Comparison of ENCODE assay signal across 21 cellular contexts in genomic region chr19:41703602-41704293, GRCh38. TPM values are rescaled to one million over a fixed set of nuclear protein-coding genes. Genes with fewer than 3 reads are reported as not detected.
DNase-seq lines count a peak whose midpoint lies in the region; ATAC-seq and TF ChIP-seq lines count a peak whose summit lies in the region.
"Had no signal": no experiment of that assay in that cellular context is flagged by ENCODE, and none has a peak within 500 bp of the region (broad histone marks: within the 10 kb centered on the region; RNA-seq: fewer than 3 reads in every experiment).

No MANE protein-coding gene starts in this region.

- peaks cover 3 to 29% (median 19%) of the 10 kb centered on the region in 4 donors for H3K4me1 ChIP-seq in transverse colon

- TF ChIP-seq POLR2A in transverse colon (IDR thresholded peaks at IDR 0.05) = no peak

- no peaks in the 10 kb centered on the region for H3K9me3 Mint-ChIP-seq in activated T-cell treated with anti-CD3 and anti-CD28 coated beads, Interleukin-2, amount 50 U/mL, for 24 hours
- H3K9me3 Mint-ChIP-seq: CD8-positive, alpha-beta memory T cell had no signal

- DNase-seq in activated T-cell treated with anti-CD3 and anti-CD28 coated beads, Interleukin-2, amount 50 U/mL, for 24 hours = peak; percentile 7
- no peak for DNase-seq in activated T-cell treated with anti-CD3 and anti-CD28 coated beads, Interleukin-2, amount 50 U/mL, for 1 hour
- DNase-seq in activated CD8-positive, alpha-beta memory T cell treated with anti-CD3 and anti-CD28 coated beads, Interleukin-2, amount 50 U/mL, for 4 hours = peak; percentile 2
- peak; percentile 37 for DNase-seq in left lobe of liver (ENCODE audit: low spot score)
- DNase-seq in transverse colon = peak; percentile 5
- DNase-seq in stimulated activated CD4-positive, alpha-beta T cell treated with anti-CD3 and anti-CD28 coated beads, Interleukin-12 subunit alpha, Interleukin-12 subunit beta, amount 100 ng/mL, for 4 hours = no peak
- DNase-seq: CD8-positive, alpha-beta memory T cell; DND-41; GM23248; NCI-H1436; NCI-H2029; NCI-H2171 treated with DMSO at 0.1 percent for 48 hours; NCI-H748 treated with DMSO at 0.1 percent for 48 hours; PC-3 had no signal

- no peak for TF ChIP-seq EP300 in transverse colon (IDR thresholded peaks at IDR 0.05; ENCODE audit: low read depth)

- peaks cover 10% of the 10 kb centered on the region for H3K27me3 ChIP-seq in transverse colon

- WGBS in transverse colon (ENCODE audit: low coverage in 1 of 2), 2 donors = 84% methylated on average over 8 of the region's 8 CpGs; no CpG with 5 or more reads in 1 of the 2 donors

- H3K27me3 Mint-ChIP-seq in activated T-cell treated with anti-CD3 and anti-CD28 coated beads, Interleukin-2, amount 50 U/mL, for 24 hours = peaks cover 50% of the 10 kb centered on the region

- H3K4me3 Mint-ChIP-seq in activated T-cell treated with anti-CD3 and anti-CD28 coated beads, Interleukin-2, amount 50 U/mL, for 24 hours = no peak overlapping the region
- H3K4me3 Mint-ChIP-seq: CD8-positive, alpha-beta memory T cell had no signal

- TF ChIP-seq CTCF in transverse colon (IDR thresholded peaks at IDR 0.05) = no peak

- peaks cover 5% of the 10 kb centered on the region for H3K4me1 Mint-ChIP-seq in activated T-cell treated with anti-CD3 and anti-CD28 coated beads, Interleukin-2, amount 50 U/mL, for 24 hours (ENCODE audit: low read depth)

- no peak overlapping the region for H3K27ac Mint-ChIP-seq in activated T-cell treated with anti-CD3 and anti-CD28 coated beads, Interleukin-2, amount 50 U/mL, for 24 hours
- H3K27ac Mint-ChIP-seq: CD8-positive, alpha-beta memory T cell had no signal

- H3K4me3 ChIP-seq in transverse colon = no peak overlapping the region
- H3K4me3 ChIP-seq: BLaER1 treated with 17β-estradiol and CSF1 and Interleukin-3, amounts not matched to agents 10 nM and 100 nM; GM23248; K562 had no signal

- in situ Hi-C loops in transverse colon (cut with MboI; ENCODE audit: low pct_ligation_motif_present in 1 of 4, low pct_unique_long_range_greater_than_20kb in 1 of 4, low sequenced_read_pairs in 3 of 4) = no loop called here

- H3K36me3 ChIP-seq in transverse colon = no peaks in the 10 kb centered on the region
- H3K36me3 ChIP-seq: BLaER1 treated with 17β-estradiol and CSF1 and Interleukin-3, amounts not matched to agents 10 nM and 100 nM had no signal

- no peak overlapping the region for H3K27ac ChIP-seq in transverse colon
- H3K27ac ChIP-seq: BLaER1 treated with 17β-estradiol and CSF1 and Interleukin-3, amounts not matched to agents 10 nM and 100 nM; GM23248 had no signal

- intact Hi-C loops in transverse colon (cut with DNase I; ENCODE audit: low total_unique reads) = no loop called here

- ATAC-seq in left lobe of liver (no peak), GM21367 (IDR thresholded peaks at IDR 0.05; ENCODE audit: unreplicated experiment) (no peak), HG03280 (IDR thresholded peaks at IDR 0.05; ENCODE audit: unreplicated experiment) (no peak)
- ATAC-seq: HCT116, K562, PC-3 had no signal

- no peaks in the 10 kb centered on the region for H3K36me3 Mint-ChIP-seq in activated T-cell treated with anti-CD3 and anti-CD28 coated beads, Interleukin-2, amount 50 U/mL, for 24 hours (ENCODE audit: low read depth)
- H3K36me3 Mint-ChIP-seq: CD8-positive, alpha-beta memory T cell had no signal

- no peaks in the 10 kb centered on the region for H3K9me3 ChIP-seq in transverse colon
- H3K9me3 ChIP-seq: BLaER1 treated with 17β-estradiol and CSF1 and Interleukin-3, amounts not matched to agents 10 nM and 100 nM had no signal

RNA-seq across cellular contexts. Expression of gene CEACAM5, which starts 4.7 kb away (rescaled TPM):
- total RNA-seq in left lobe of liver (0.81 TPM), transverse colon (1,000 to 10,000 TPM in 3 of 4 donors, 10 to 100 TPM in 1; 95.5 to 1,964 (median 1,677) TPM)
- total RNA-seq: A172; CD8-positive, alpha-beta memory T cell; GM23248; NCI-H460 had no signal

RNA-seq across cellular contexts. Expression of gene CEACAM7, which starts 15.7 kb away (rescaled TPM):
- not detected for total RNA-seq in left lobe of liver
- total RNA-seq in transverse colon = 1,000 to 10,000 TPM in 3 of 4 donors, 10 to 100 TPM in 1; 26.3 to 2,498 (median 1,946) TPM
- total RNA-seq: A172; CD8-positive, alpha-beta memory T cell; GM23248; K562; NCI-H460; PC-3 had no signal

RNA-seq across cellular contexts. Expression of gene CEACAM6, which starts 51.6 kb away (rescaled TPM):
- total RNA-seq in left lobe of liver (0.58 TPM), transverse colon (100 to 1,000 TPM in 2 of 4 donors, 10 to 100 TPM in 2; 33.8 to 209 (median 104) TPM)
- total RNA-seq: A172; CD8-positive, alpha-beta memory T cell; GM23248; NCI-H460 had no signal

Comparison
In these comparisons a context has a peak if more than half of its experiments do, and no peak if none do; other contexts are left out.
1. DNase-seq: peak in activated T-cell treated with anti-CD3 and anti-CD28 coated beads, Interleukin-2, amount 50 U/mL, for 24 hours (single experiment), activated CD8-positive, alpha-beta memory T cell treated with anti-CD3 and anti-CD28 coated beads, Interleukin-2, amount 50 U/mL, for 4 hours (single experiment), left lobe of liver (single experiment) and transverse colon (single experiment); none in activated T-cell treated with anti-CD3 and anti-CD28 coated beads, Interleukin-2, amount 50 U/mL, for 1 hour (single experiment) and stimulated activated CD4-positive, alpha-beta T cell treated with anti-CD3 and anti-CD28 coated beads, Interleukin-12 subunit alpha, Interleukin-12 subunit beta, amount 100 ng/mL, for 4 hours (single experiment).
2. RNA of gene CEACAM5, which starts 4.7 kb away (total RNA-seq): 95.5 to 1,964 TPM in transverse colon; 0.81 TPM in left lobe of liver (single experiment); every median in the first group is over 10 times any median in the second.
3. RNA of gene CEACAM7, which starts 15.7 kb away (total RNA-seq): 26.3 to 2,498 TPM in transverse colon; not detected in left lobe of liver (single experiment); every median in the first group is over 10 times any median in the second.
4. RNA of gene CEACAM6, which starts 51.6 kb away (total RNA-seq): 33.8 to 209 TPM in transverse colon; 0.58 TPM in left lobe of liver (single experiment); every median in the first group is over 10 times any median in the second.